Comparison of ENCODE assay signal across 12 cellular contexts in the genomic region with DNA sequence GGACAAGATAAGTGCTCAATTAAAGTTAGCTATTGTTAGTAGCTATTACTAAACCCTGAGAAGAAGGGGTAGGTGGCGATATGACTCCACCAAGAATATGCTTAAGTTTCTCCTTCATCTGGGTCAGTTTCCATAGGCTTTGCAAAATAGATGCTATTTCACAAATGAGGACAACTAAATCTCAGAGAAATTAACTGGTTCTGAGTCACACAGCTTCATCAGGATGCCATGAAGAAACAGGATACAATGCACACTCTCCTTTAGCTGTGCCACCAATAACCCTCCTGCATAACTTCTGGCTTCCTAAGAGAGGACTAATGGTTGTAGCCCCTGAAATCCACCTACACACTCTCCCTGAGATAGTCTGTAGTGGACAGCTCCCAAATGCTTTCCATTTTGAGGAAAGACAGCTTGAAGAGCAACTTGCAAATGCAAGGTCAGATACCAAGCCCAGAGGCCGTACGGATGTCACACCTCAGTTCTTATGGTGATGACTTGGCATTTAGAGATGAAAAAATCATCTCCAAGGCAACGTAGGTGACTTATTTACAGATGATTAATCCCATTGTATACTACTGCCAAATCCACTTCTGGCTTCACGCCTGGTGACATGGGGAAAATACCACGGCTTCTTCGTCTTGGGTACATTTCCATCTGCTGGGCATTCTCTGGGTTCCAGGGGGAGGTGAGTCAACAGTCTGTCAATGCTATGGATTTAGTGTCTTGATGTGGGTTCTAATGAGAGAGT.
DNase-seq lines count a peak whose midpoint lies in the region; ATAC-seq, FAIRE-seq and TF ChIP-seq lines count a peak whose summit lies in the region.
"Had no signal": no experiment of that assay in that cellular context is flagged by ENCODE, and none has a peak within 500 bp of the region (broad histone marks: within the 10 kb centered on the region; RNA-seq: fewer than 3 reads in every experiment).

No MANE protein-coding gene starts in this region.

- no peaks in the 10 kb centered on the region for H3K27me3 ChIP-seq in bronchial epithelial cell (ENCODE audit: control insufficient read depth, insufficient read depth, low read length)
- H3K27me3 ChIP-seq in pancreas = no peaks in the 10 kb centered on the region

- WGBS in pancreas, 2 donors = 15 to 16% methylated on average over 7 of the region's 7 CpGs

- H3K36me3 ChIP-seq in bronchial epithelial cell (ENCODE audit: control insufficient read depth, insufficient read depth, low read length) (no peaks in the 10 kb centered on the region), pancreas (no peaks in the 10 kb centered on the region)

- H3K9me3 ChIP-seq in pancreas = no peaks in the 10 kb centered on the region

- intact Hi-C loops in pancreas (cut with DNase I) = no loop called here

- no peak for TF ChIP-seq CTCF in bronchial epithelial cell (IDR thresholded peaks at IDR 0.05; ENCODE audit: insufficient read depth, low read length, severe bottlenecking)
- TF ChIP-seq CTCF in pancreas (IDR thresholded peaks at IDR 0.05) = no peak

- DNase-seq in DMS153 (lab: John Stamatoyannopoulos, UW) (peak; percentile 8), DMS153 treated with DMSO at 0.1 percent for 48 hours (lab: John Stamatoyannopoulos, UW; ENCODE audit: unreplicated experiment) (no peak), NCI-H1105 treated with DMSO at 0.1 percent for 48 hours (lab: John Stamatoyannopoulos, UW) (peak; percentile 58), bronchial epithelial cell (ENCODE audit: low read depth) (peak; percentile 98), pancreas (peak in 4 of 6 donors; percentile 28 to 63 (median 38)), foreskin melanocyte (no peak)
- DNase-seq: activated CD4-positive, alpha-beta T cell treated with anti-CD3 and anti-CD28 coated beads for 1 hour; naive B cell had no signal

- FAIRE-seq in bronchial epithelial cell (lab: Jason Lieb, UNC) (peak; percentile 72), pancreas (lab: Jason Lieb, UNC) (no peak)
- FAIRE-seq: HepG2 had no signal

- no peak overlapping the region for H3K27ac ChIP-seq in pancreas
- H3K27ac ChIP-seq: 22Rv1 had no signal

- H3K4me3 ChIP-seq in bronchial epithelial cell (ENCODE audit: low read depth, low read length) = no peak overlapping the region
- no peak overlapping the region for H3K4me3 ChIP-seq in pancreas

- ATAC-seq in pancreas = peak; percentile 68 to 85 (median 84)
- no peak for ATAC-seq in HG02610 (IDR thresholded peaks at IDR 0.05; ENCODE audit: unreplicated experiment)
- ATAC-seq in HG03342 (IDR thresholded peaks at IDR 0.05; ENCODE audit: unreplicated experiment) = no peak
- ATAC-seq: HepG2 had no signal

- H3K4me1 ChIP-seq in pancreas = no peaks in the 10 kb centered on the region

Comparison
In these comparisons a context has a peak if more than half of its experiments do, and no peak if none do; other contexts are left out.
1. DNase-seq: peak in DMS153 (single experiment), NCI-H1105 treated with DMSO at 0.1 percent for 48 hours (single experiment), bronchial epithelial cell (single experiment) and pancreas (4 of 6); none in DMS153 treated with DMSO at 0.1 percent for 48 hours (single experiment) and foreskin melanocyte (single experiment).
2. ATAC-seq: peak in pancreas (4 of 4); none in HG02610 (single experiment) and HG03342 (single experiment).